ENCODE assay signal across 8 cellular contexts in the genomic region with DNA sequence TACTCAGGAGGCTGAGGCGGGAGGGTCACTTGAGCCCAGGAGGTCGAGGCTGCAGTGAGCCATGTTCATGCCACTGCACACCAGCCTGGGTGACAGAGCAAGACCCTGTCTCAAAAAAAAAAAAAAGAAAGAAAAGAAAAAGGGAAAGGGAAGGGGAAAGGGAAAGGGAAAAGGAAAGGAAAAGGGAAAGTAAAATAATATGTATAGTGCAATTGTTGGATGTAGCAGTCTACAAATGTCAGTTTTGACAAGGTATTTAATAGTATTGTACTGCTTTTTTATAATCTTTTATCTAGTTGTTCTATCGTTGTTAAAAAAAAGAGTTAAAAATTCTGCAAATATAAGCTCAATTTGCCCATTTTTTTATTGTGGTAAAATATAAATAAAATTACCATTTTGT.
"Had no signal": no experiment of that assay in that cellular context is flagged by ENCODE, and none has a peak within 500 bp of the region (broad histone marks: within the 10 kb centered on the region; RNA-seq: fewer than 3 reads in every experiment).

No MANE protein-coding gene starts in this region.

- FAIRE-seq: G401.6, GM12878, GM12891, GM12892, GM18507, GM19239 had no signal

- H3K4me3 ChIP-seq: GM12878 had no signal

- DNase-seq: GDM1, GF-D8 had no signal

- ATAC-seq: GM12878 had no signal
